Comparison of ENCODE assay signal across 8 cellular contexts in genomic region chr10:69716711-69717560, GRCh38.
DNase-seq lines count a peak whose midpoint lies in the region; ATAC-seq and TF ChIP-seq lines count a peak whose summit lies in the region.

No MANE protein-coding gene starts in this region.

- no peak overlapping the region for H2BK120ac ChIP-seq in trophoblast cell (ENCODE audit: insufficient read depth, low read length, poor library complexity)

- intact Hi-C loops in Right ventricle myocardium inferior (cut with DNase I) (loop anchor here (5.0 kb wide), 1 partner anchor 70 kb away; no protein-coding TSS in a partner anchor), cardiac septum (cut with DNase I) (loop anchor here (2.0 kb wide), 1 partner anchor 72 kb away; no protein-coding TSS in a partner anchor), esophagus squamous epithelium (cut with DNase I) (loop anchor here (2.0 to 10.0 kb wide), 2 partner anchors 70 to 202 kb away; no protein-coding TSS in a partner anchor)

- H3K4ac ChIP-seq in trophoblast cell (ENCODE audit: low read depth, low read length): no peak overlapping the region

- no peaks in the 10 kb centered on the region for H3K79me2 ChIP-seq in trophoblast cell (ENCODE audit: control insufficient read depth, insufficient read depth, low read length, poor library complexity)

- H3K18ac ChIP-seq in trophoblast cell (ENCODE audit: low read length): no peak overlapping the region

- H3K27ac ChIP-seq in esophagus squamous epithelium: no peak overlapping the region
- no peak overlapping the region for H3K27ac ChIP-seq in trophoblast cell (ENCODE audit: low read depth, low read length)

- H3K9ac ChIP-seq in trophoblast cell (ENCODE audit: low read length): no peak overlapping the region

- no peaks in the 10 kb centered on the region for H3K79me1 ChIP-seq in trophoblast cell (ENCODE audit: low read length)

- no peak for TF ChIP-seq POLR2A in esophagus squamous epithelium (IDR thresholded peaks at IDR 0.05)

- H2AFZ ChIP-seq in trophoblast cell (ENCODE audit: insufficient read depth, low read length, poor library complexity): no peak overlapping the region

- H4K8ac ChIP-seq in trophoblast cell (ENCODE audit: low read depth, low read length): no peak overlapping the region

- H3K4me1 ChIP-seq in esophagus squamous epithelium: no peaks in the 10 kb centered on the region
- H3K4me1 ChIP-seq in trophoblast cell (ENCODE audit: control insufficient read depth in 1 of 2, insufficient read depth in 2 of 2, low read length in 2 of 2): peaks cover 4 to 6% of the 10 kb centered on the region in 2 experiments

- H4K91ac ChIP-seq in trophoblast cell (ENCODE audit: low read depth, low read length): no peak overlapping the region

- no peak overlapping the region for H2BK5ac ChIP-seq in trophoblast cell (ENCODE audit: low read depth, low read length, poor library complexity)

- H4K12ac ChIP-seq in trophoblast cell (ENCODE audit: low read depth, low read length): no peak overlapping the region

- no peak overlapping the region for H2BK12ac ChIP-seq in trophoblast cell (ENCODE audit: low read length)

- no peaks in the 10 kb centered on the region for H3K36me3 ChIP-seq in esophagus squamous epithelium
- H3K36me3 ChIP-seq in trophoblast cell (ENCODE audit: control insufficient read depth in 1 of 2, insufficient read depth in 2 of 2, low read length in 2 of 2): no peaks in the 10 kb centered on the region

- no peak overlapping the region for H3K23ac ChIP-seq in trophoblast cell (ENCODE audit: low read length)

- no peak overlapping the region for H3K14ac ChIP-seq in trophoblast cell (ENCODE audit: low read length)

- 53 to 59% methylated on average over 12 to 13 of the region's 19 CpGs for WGBS in esophagus squamous epithelium, 2 donors
- WGBS in trophoblast cell (ENCODE audit: extremely low coverage, insufficient coverage, insufficient read length): no CpG with 5 or more reads among the region's 19 CpGs

- no peaks in the 10 kb centered on the region for H3K9me3 ChIP-seq in esophagus squamous epithelium
- no peaks in the 10 kb centered on the region for H3K9me3 ChIP-seq in trophoblast cell (ENCODE audit: insufficient read depth, low read depth, low read length)

- DNase-seq in Right ventricle myocardium inferior (ENCODE audit: missing footprints) (peak; percentile 69), cardiac septum (ENCODE audit: low spot score) (no peak), NCI-H748 (lab: John Stamatoyannopoulos, UW; ENCODE audit: unreplicated experiment) (peak; percentile 51), activated T-cell treated with anti-CD3 and anti-CD28 coated beads for 1 hour (ENCODE audit: low read depth) (peak; percentile 43), esophagus squamous epithelium (lab: John Stamatoyannopoulos, UW) (no peak), trophoblast cell (peak; percentile 49 to 82), ureter (ENCODE audit: low spot score) (no peak)

- ATAC-seq in Right ventricle myocardium inferior: peak; percentile 23
- no peak for ATAC-seq in HG03442 (IDR thresholded peaks at IDR 0.05; ENCODE audit: unreplicated experiment)

- no peak overlapping the region for H2AK5ac ChIP-seq in trophoblast cell (ENCODE audit: low read length)

- H3K27me3 ChIP-seq in esophagus squamous epithelium (peaks cover 0 to 16% (median 0%) of the 10 kb centered on the region in 4 donors), trophoblast cell (ENCODE audit: insufficient read depth, low read length) (no peaks in the 10 kb centered on the region)

- no peak overlapping the region for H3K4me2 ChIP-seq in trophoblast cell (ENCODE audit: low read length)

- TF ChIP-seq CTCF in esophagus squamous epithelium (IDR thresholded peaks at IDR 0.05): peak; percentile 16 to 81 (median 67)

- H3K4me3 ChIP-seq in esophagus squamous epithelium (no peak overlapping the region), trophoblast cell (ENCODE audit: low read depth, low read length) (no peak overlapping the region)

Comparison
In these comparisons a context has a peak if more than half of its experiments do, and no peak if none do; other contexts are left out.
1. DNase-seq: peak in Right ventricle myocardium inferior (single experiment), NCI-H748 (single experiment), activated T-cell treated with anti-CD3 and anti-CD28 coated beads for 1 hour (single experiment) and trophoblast cell (2 of 2); none in cardiac septum (single experiment), esophagus squamous epithelium (single experiment) and ureter (single experiment).